Comparison of ENCODE assay signal across 9 cellular contexts in the genomic region with DNA sequence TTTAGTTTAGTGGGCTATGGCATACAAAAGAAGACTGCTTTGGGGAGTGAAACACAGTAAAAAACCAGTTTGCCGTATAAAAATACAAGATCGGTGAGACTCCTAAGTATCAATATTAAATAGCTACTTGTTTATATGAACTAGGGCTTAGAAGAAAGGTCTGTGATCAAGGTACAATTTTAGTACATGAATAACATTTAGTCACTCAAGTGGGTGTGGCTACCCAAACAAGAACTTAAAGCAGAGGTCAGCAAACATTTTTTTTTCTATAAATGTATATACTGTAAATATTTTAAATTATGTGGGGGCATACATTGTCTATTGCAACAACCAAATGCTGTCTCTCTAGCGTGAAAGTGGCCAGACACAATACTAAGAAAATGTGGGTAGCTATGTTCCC.
"Had no signal": no experiment of that assay in that cellular context is flagged by ENCODE, and none has a peak within 500 bp of the region (broad histone marks: within the 10 kb centered on the region; RNA-seq: fewer than 3 reads in every experiment).

No MANE protein-coding gene starts in this region.

- DNase-seq: GM23248, GOT3, H7, H9, HCEC 1CT, HFFc6 had no signal

- H3K9me3 ChIP-seq: HAP-1 had no signal

- H3K4me2 ChIP-seq: GM23338 had no signal

- H3K36me3 ChIP-seq: HAP-1 had no signal

- H3K9ac ChIP-seq: GM23248 had no signal

- H3K4me1 ChIP-seq: HAP-1 had no signal

- H2AFZ ChIP-seq: GM23248, GM23338 had no signal

- ATAC-seq: GM23338, HCT116 had no signal

- H3K4me3 ChIP-seq: GM23248, GM23338, HAP-1 had no signal

- H3K27ac ChIP-seq: GM23248 had no signal
